In the genomic region with DNA sequence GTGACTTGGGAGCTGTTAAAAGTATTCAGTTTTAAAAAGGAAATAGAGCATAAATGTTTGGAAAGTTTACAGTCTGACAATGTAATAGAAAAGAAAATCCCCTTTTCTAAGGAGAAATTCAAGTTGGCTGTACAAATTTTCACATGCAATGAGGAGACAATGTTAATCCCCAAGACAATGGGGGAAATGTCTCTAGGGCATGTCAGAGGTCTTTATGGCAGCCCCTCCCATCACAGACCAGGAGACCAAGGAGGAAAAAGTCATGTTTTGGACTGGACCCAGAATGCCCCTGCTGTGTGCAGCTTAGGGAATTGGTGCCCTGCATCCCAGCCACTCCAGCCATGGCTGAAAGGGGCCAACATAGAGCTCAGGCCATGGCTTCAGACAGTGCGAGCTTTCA, we compare ENCODE assay signal across 3 cellular contexts.
"Had no signal": no experiment of that assay in that cellular context is flagged by ENCODE, and none has a peak within 500 bp of the region (broad histone marks: within the 10 kb centered on the region; RNA-seq: fewer than 3 reads in every experiment).

No MANE protein-coding gene starts in this region.

- DNase-seq: GDM1, GF-D8 had no signal

- H3K4me3 ChIP-seq: GM12878 had no signal
